In genomic region chr20:41534170-41534569, GRCh38 we compare ENCODE assay signal across 16 cellular contexts.
DNase-seq lines count a peak whose midpoint lies in the region; ATAC-seq, FAIRE-seq and TF ChIP-seq lines count a peak whose summit lies in the region.
"Had no signal": no experiment of that assay in that cellular context is flagged by ENCODE, and none has a peak within 500 bp of the region (broad histone marks: within the 10 kb centered on the region; RNA-seq: fewer than 3 reads in every experiment).

No MANE protein-coding gene starts in this region.

- H2BK12ac ChIP-seq in mesenchymal stem cell (ENCODE audit: low read length in 2 of 2) = no peak overlapping the region

- DNase-seq in G401 (ENCODE audit: low spot score) = peak; percentile 62
- peak; percentile 16 for DNase-seq in HepG2 (ENCODE audit: low spot score)
- DNase-seq in mesenchymal stem cell = no peak
- DNase-seq in transverse colon = no peak
- DNase-seq in KG1 (lab: John Stamatoyannopoulos, UW) = no peak
- DNase-seq: BE2C; Caco-2; CD8-positive, alpha-beta memory T cell; GOT3; H9 had no signal

- H3K79me2 ChIP-seq in HepG2 (ENCODE audit: insufficient read depth, low read length) = peaks cover 56% of the 10 kb centered on the region

- peak overlapping the region; percentile 75 for H3K27ac ChIP-seq in 22Rv1
- peak overlapping the region; percentile 93 for H3K27ac ChIP-seq in VCaP
- peak overlapping the region; percentile 22 for H3K27ac ChIP-seq in HepG2 (ENCODE audit: extremely low read length, insufficient read depth, low read length)
- no peak overlapping the region for H3K27ac ChIP-seq in mesenchymal stem cell (ENCODE audit: low read length, poor library complexity, severe bottlenecking)
- H3K27ac ChIP-seq in transverse colon = no peak overlapping the region
- H3K27ac ChIP-seq: A549 had no signal

- no peak overlapping the region for H2BK15ac ChIP-seq in mesenchymal stem cell (ENCODE audit: low read depth, poor library complexity, severe bottlenecking)

- POLR2A ChIA-PET in HepG2 (lab: Yijun Ruan, JAX) = interaction anchor here (1.6 kb wide), 1 partner anchor 84 kb away, joined by 7 read pairs; the partner anchor contains the start of gene CHD6

- peaks cover 8% of the 10 kb centered on the region; the same call in 1 of the 2 replicates for H4K20me1 ChIP-seq in HepG2 (ENCODE audit: insufficient read depth, low read length)

- no peak overlapping the region for H3K18ac ChIP-seq in mesenchymal stem cell (ENCODE audit: low read depth in 1 of 2, low read length in 2 of 2)

- H3K9ac ChIP-seq in HepG2 (ENCODE audit: insufficient read depth, low read depth, low read length) = no peak overlapping the region
- no peak overlapping the region for H3K9ac ChIP-seq in mesenchymal stem cell (ENCODE audit: low read length)

- TF ChIP-seq CTCF in 22Rv1 (IDR thresholded peaks at IDR 0.05) (no peak), VCaP (conservative IDR thresholded peaks at IDR 0.05) (no peak), HepG2 (CRISPR knock-in tag; IDR thresholded peaks at IDR 0.05) (no peak), transverse colon (IDR thresholded peaks at IDR 0.05) (no peak)

- H3K36me3 ChIP-seq in HepG2 (replicated peaks in 1 of 2; ENCODE audit: control insufficient read depth in 1 of 2, insufficient read depth in 2 of 2, low read length in 2 of 2) (peaks cover 7 to 37% of the 10 kb centered on the region in 2 experiments), mesenchymal stem cell (ENCODE audit: control insufficient read depth in 1 of 2, insufficient read depth in 2 of 2, low read depth in 1 of 2, low read length in 2 of 2) (peaks cover 14 to 39% of the 10 kb centered on the region in 2 experiments), transverse colon (no peaks in the 10 kb centered on the region)

- no peak overlapping the region for H4K91ac ChIP-seq in mesenchymal stem cell (ENCODE audit: low read length)

- H3K4me2 ChIP-seq in HepG2 (ENCODE audit: low read depth, low read length) (peak overlapping the region; percentile 51), mesenchymal stem cell (ENCODE audit: low read length, poor library complexity, severe bottlenecking) (no peak overlapping the region)
- H3K4me2 ChIP-seq: A549 had no signal

- no peak for FAIRE-seq in HepG2 (lab: Jason Lieb, UNC)
- FAIRE-seq: A549, GM12891 had no signal

- H4K8ac ChIP-seq in mesenchymal stem cell (ENCODE audit: low read length) = no peak overlapping the region

- TF ChIP-seq POLR2A in HepG2 (IDR thresholded peaks at IDR 0.05; ENCODE audit: insufficient read depth in 1 of 2, low read depth in 2 of 2, low read length in 2 of 2) (no peak), transverse colon (IDR thresholded peaks at IDR 0.05) (no peak)

- no peak overlapping the region for H3K23ac ChIP-seq in mesenchymal stem cell (ENCODE audit: low read length in 2 of 2)

- ATAC-seq in HepG2 (no peak), HG03521 (IDR thresholded peaks at IDR 0.05; ENCODE audit: unreplicated experiment) (no peak)
- ATAC-seq: A549 had no signal

- H2BK5ac ChIP-seq in mesenchymal stem cell (ENCODE audit: low read depth, low read length, poor library complexity, severe bottlenecking) = no peak overlapping the region

- intact Hi-C loops in HepG2 (cut with micrococcal nuclease; ENCODE audit: unreplicated experiment) = loop anchor here (5.0 kb wide), 1 partner anchor 37 kb away; no protein-coding TSS in a partner anchor
- intact Hi-C loops in transverse colon (cut with DNase I; ENCODE audit: low total_unique reads) = no loop called here

- H2AFZ ChIP-seq in HepG2 (ENCODE audit: low read length) = no peak overlapping the region
- no peak overlapping the region for H2AFZ ChIP-seq in mesenchymal stem cell (ENCODE audit: low read depth, low read length)

- H3K79me1 ChIP-seq in mesenchymal stem cell (replicated peaks; ENCODE audit: low read length, poor library complexity, severe bottlenecking) = peaks cover 38% of the 10 kb centered on the region

- H2AK5ac ChIP-seq in mesenchymal stem cell (ENCODE audit: low read length, severe bottlenecking) = no peak overlapping the region

- H3K9me3 ChIP-seq in HepG2 (ENCODE audit: low read length) (0 out of 2 replicates have a peak, but pooled peaks cover 5% of the 10 kb centered on the region), mesenchymal stem cell (ENCODE audit: control insufficient read depth, low read length) (no peaks in the 10 kb centered on the region), transverse colon (no peaks in the 10 kb centered on the region)
- H3K9me3 ChIP-seq: BE2C had no signal

- H3K4ac ChIP-seq in mesenchymal stem cell (ENCODE audit: low read depth in 1 of 2, low read length in 2 of 2) = no peak overlapping the region

- no peak overlapping the region for H3K14ac ChIP-seq in mesenchymal stem cell (ENCODE audit: low read length in 2 of 2)

- no peak overlapping the region for H2BK120ac ChIP-seq in mesenchymal stem cell (ENCODE audit: low read depth, low read length)

- CTCF ChIA-PET in HepG2 (lab: Yijun Ruan, JAX; ENCODE audit: low intra/inter-chr PET ratio, low total read pairs) = no interaction called here

- H3K4me3 ChIP-seq in HepG2 (replicated peaks in 1 of 3; ENCODE audit: insufficient read depth in 1 of 3, low read depth in 2 of 3, low read length in 3 of 3) (no peak overlapping the region), mesenchymal stem cell (ENCODE audit: insufficient read depth in 1 of 2, low read depth in 1 of 2, low read length in 2 of 2) (no peak overlapping the region), transverse colon (no peak overlapping the region)
- H3K4me3 ChIP-seq: A549, K562 had no signal

- in situ Hi-C loops in G401 (cut with HindIII; ENCODE audit: low sequenced_read_pairs) = no loop called here
- in situ Hi-C loops in HepG2 (cut with HindIII; ENCODE audit: extremely low pct_ligation_motif_present, low pct_unique_long_range_greater_than_20kb) = no loop called here
- in situ Hi-C loops in transverse colon (cut with MboI; ENCODE audit: low pct_ligation_motif_present in 1 of 4, low pct_unique_long_range_greater_than_20kb in 1 of 4, low sequenced_read_pairs in 3 of 4) = no loop called here

- no TSS peak for BruUV-seq in HepG2 (replicated peaks; lab: Mats Ljungman, UMichigan)

- no peak for TF ChIP-seq RAD21 in HepG2 (CRISPR knock-in tag; IDR thresholded peaks at IDR 0.05)

- H3K27me3 ChIP-seq in HepG2 (ENCODE audit: control insufficient read depth in 1 of 2, insufficient read depth in 2 of 2, low read length in 2 of 2) = no peaks in the 10 kb centered on the region
- H3K27me3 ChIP-seq in mesenchymal stem cell (ENCODE audit: control insufficient read depth in 1 of 2, insufficient read depth in 1 of 2, low read length in 2 of 2) = no peaks in the 10 kb centered on the region
- no peaks in the 10 kb centered on the region for H3K27me3 ChIP-seq in transverse colon
- H3K27me3 ChIP-seq: BE2C had no signal

- no peak for TF ChIP-seq EP300 in HepG2 (IDR thresholded peaks at IDR 0.05; ENCODE audit: low read depth in 2 of 2, low read length in 2 of 2)
- no peak for TF ChIP-seq EP300 in HepG2 (CRISPR knock-in tag; IDR thresholded peaks at IDR 0.05; ENCODE audit: borderline replicate concordance)
- no peak for TF ChIP-seq EP300 in transverse colon (IDR thresholded peaks at IDR 0.05; ENCODE audit: low read depth)

- peaks cover 65% of the 10 kb centered on the region for H3K4me1 ChIP-seq in HepG2 (ENCODE audit: insufficient read depth, low read length)
- peaks cover 4% of the 10 kb centered on the region for H3K4me1 ChIP-seq in mesenchymal stem cell (ENCODE audit: control insufficient read depth, insufficient read depth, low read depth, low read length)
- H3K4me1 ChIP-seq in transverse colon = peaks cover 0 to 18% (median 4%) of the 10 kb centered on the region in 4 donors
- H3K4me1 ChIP-seq: A549, BE2C had no signal

TF ChIP-seq in HepG2, 621 proteins besides CTCF, POLR2A, EP300 and RAD21:
- TF ChIP-seq ZNF547 (CRISPR knock-in tag; IDR thresholded peaks at IDR 0.05) (no peak), ATF5 (CRISPR knock-in tag; IDR thresholded peaks at IDR 0.05; ENCODE audit: low read depth) (no peak), ZNF558 (CRISPR knock-in tag; IDR thresholded peaks at IDR 0.05; ENCODE audit: borderline replicate concordance) (0 out of 2 replicates have a peak, but pooled peaks have one; percentile 24), NONO (IDR thresholded peaks at IDR 0.05) (no peak), NONO (CRISPR knock-in tag; conservative IDR thresholded peaks at IDR 0.05) (no peak), HNRNPL (IDR thresholded peaks at IDR 0.05; ENCODE audit: low read depth, low read length) (0 out of 2 replicates have a peak, but pooled peaks have one; percentile 29), ZSCAN22 (CRISPR knock-in tag; IDR thresholded peaks at IDR 0.05) (no peak)

Comparison
In these comparisons a context has a peak if more than half of its experiments do, and no peak if none do; other contexts are left out.
1. H3K27ac ChIP-seq: peak in 22Rv1 (single experiment), VCaP (single experiment) and HepG2 (single experiment); none in mesenchymal stem cell (single experiment) and transverse colon (0 of 4).
2. DNase-seq: peak in G401 (single experiment) and HepG2 (single experiment); none in mesenchymal stem cell (single experiment), transverse colon (single experiment) and KG1 (single experiment).